ENCODE assay signal across 8 cellular contexts in the genomic region with DNA sequence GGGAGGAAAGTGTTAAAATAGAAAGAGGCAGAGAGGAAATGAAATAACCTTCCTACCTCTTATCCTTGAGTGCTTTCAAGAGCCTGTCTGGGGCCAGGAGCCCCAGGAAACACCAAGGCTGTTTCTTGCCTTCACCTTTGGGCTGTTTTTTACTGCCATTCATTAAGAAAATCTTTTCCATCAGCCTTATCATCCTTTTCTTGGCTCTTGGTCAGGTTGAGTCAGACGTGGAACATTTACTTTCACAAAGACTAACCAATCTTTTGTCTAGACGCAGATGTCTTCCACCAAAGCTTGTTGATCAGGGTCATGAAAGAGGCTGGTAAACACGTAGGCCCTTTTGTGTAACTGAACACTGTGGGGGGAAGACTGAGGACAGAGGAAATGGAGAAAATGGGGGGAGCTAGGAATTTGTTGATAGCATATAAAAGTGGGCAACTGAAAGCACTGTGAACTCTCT.
DNase-seq lines count a peak whose midpoint lies in the region; ATAC-seq and TF ChIP-seq lines count a peak whose summit lies in the region.

No MANE protein-coding gene starts in this region.

- peak; percentile 46 for ATAC-seq in GM19395 (IDR thresholded peaks at IDR 0.05; ENCODE audit: unreplicated experiment)
- ATAC-seq in HG03280 (IDR thresholded peaks at IDR 0.05; ENCODE audit: unreplicated experiment) = no peak

- H3K4me3 ChIP-seq in AG09309 (ENCODE audit: control insufficient read depth, low read depth, low read length) (no peak overlapping the region), MG63 (no peak overlapping the region), foreskin fibroblast (ENCODE audit: low read depth in 1 of 2, low read length in 2 of 2) (no peak overlapping the region), A673 (ENCODE audit: low read depth, low read length, poor library complexity, severe bottlenecking) (no peak overlapping the region)

- H3K36me3 ChIP-seq in MG63 = no peaks in the 10 kb centered on the region
- no peaks in the 10 kb centered on the region for H3K36me3 ChIP-seq in A673 (ENCODE audit: insufficient read depth, low read length, poor library complexity, severe bottlenecking)

- TF ChIP-seq CTCF in AG09309 (IDR thresholded peaks at IDR 0.05; ENCODE audit: control insufficient read depth, insufficient read depth, low read depth, low read length, missing control alignments) = no peak
- TF ChIP-seq CTCF in foreskin fibroblast (IDR thresholded peaks at IDR 0.05; ENCODE audit: low read depth, low read length) = no peak
- TF ChIP-seq CTCF in A673 (conservative IDR thresholded peaks at IDR 0.05; ENCODE audit: low read depth, low read length) = no peak

- intact Hi-C loops in A673 (cut with micrococcal nuclease; ENCODE audit: unreplicated experiment) = no loop called here

- DNase-seq in AG09309 (ENCODE audit: low read depth) (peak; percentile 94), MG63 (peak; percentile 2), foreskin fibroblast (peak; percentile 69 to 76), NCI-H2171 (lab: John Stamatoyannopoulos, UW) (no peak), substantia nigra (lab: John Stamatoyannopoulos, UW) (no peak), A673 (ENCODE audit: low spot score) (no peak)

- H3K27me3 ChIP-seq in MG63 (no peaks in the 10 kb centered on the region), A673 (replicated peaks; ENCODE audit: insufficient read depth, low read depth, low read length, poor library complexity) (peaks cover 49% of the 10 kb centered on the region)

- CTCF ChIA-PET in A673 (lab: Charles Lee) = no interaction called here

- POLR2A ChIA-PET in A673 (lab: Charles Lee; ENCODE audit: low non-redundant PET) = no interaction called here

- H3K9me3 ChIP-seq in MG63 = no peaks in the 10 kb centered on the region
- no peaks in the 10 kb centered on the region for H3K9me3 ChIP-seq in A673 (ENCODE audit: low read depth, low read length, poor library complexity, severe bottlenecking)

- H3K27ac ChIP-seq in substantia nigra (ENCODE audit: low read depth, low read length, poor library complexity, severe bottlenecking) (no peak overlapping the region), A673 (ENCODE audit: low read depth, low read length, poor library complexity, severe bottlenecking) (no peak overlapping the region)

- no peaks in the 10 kb centered on the region for H3K4me1 ChIP-seq in A673 (ENCODE audit: insufficient read depth, low read length, poor library complexity, severe bottlenecking)

- BruUV-seq in A673 (replicated peaks; lab: Mats Ljungman, UMichigan) = no TSS peak

Comparison
In these comparisons a context has a peak if more than half of its experiments do, and no peak if none do; other contexts are left out.
1. DNase-seq: peak in AG09309 (single experiment), MG63 (single experiment) and foreskin fibroblast (2 of 2); none in NCI-H2171 (single experiment), substantia nigra (0 of 49) and A673 (single experiment).